Comparison of ENCODE assay signal across 7 cellular contexts in the genomic region with DNA sequence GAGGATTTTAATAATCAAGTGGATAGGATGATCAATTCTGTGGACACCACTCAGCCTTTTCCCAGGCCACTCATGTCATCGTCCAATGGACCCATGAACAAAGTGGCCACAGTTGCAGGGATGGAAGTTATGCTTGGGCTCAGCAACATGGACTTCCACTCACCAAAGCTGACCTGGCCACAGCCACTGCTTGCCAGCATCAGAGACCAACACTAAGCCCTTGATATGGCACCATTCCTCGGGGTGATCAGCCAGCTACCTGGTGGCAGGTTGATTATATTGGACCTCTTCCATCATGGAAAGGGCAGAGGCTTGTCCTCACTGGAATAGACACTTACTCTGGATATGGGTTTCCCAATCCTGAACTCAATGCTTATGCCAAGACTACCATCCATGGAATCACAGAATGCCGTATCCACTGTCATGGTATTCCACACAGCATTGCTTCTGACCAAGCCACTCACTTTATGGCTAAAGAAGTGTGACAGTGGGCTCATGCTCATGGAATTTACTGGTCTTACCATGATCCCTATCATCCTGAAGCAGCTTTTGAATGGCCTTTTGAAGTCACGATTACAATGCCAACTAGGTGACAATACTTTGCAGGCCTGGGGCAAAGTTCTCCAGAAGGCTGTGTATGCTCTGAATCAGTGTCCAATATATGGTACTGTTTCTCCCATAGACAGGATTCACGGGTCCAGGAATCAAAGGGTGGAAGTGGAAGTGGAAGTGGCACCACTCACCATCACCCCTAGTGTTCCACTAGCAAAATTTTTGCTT. TPM values are rescaled to one million over a fixed set of nuclear protein-coding genes. Genes with fewer than 3 reads are reported as not detected.
"Had no signal": no experiment of that assay in that cellular context is flagged by ENCODE, and none has a peak within 500 bp of the region (broad histone marks: within the 10 kb centered on the region; RNA-seq: fewer than 3 reads in every experiment).

No MANE protein-coding gene starts in this region.

RNA-seq across cellular contexts. Expression of a gene that starts 20.1 kb away (rescaled TPM):
- total RNA-seq: GM23248, GM23338, H1, H4, H7, H9, HFFc6 had no signal
- polyA plus RNA-seq: GM23248, GM23338, H1 had no signal

RNA-seq across cellular contexts. Expression of a gene that starts 58.5 kb away (rescaled TPM):
- total RNA-seq: H7, HFFc6 had no signal
